Comparison of ENCODE assay signal across 13 cellular contexts in genomic region chr3:15382405-15382923, GRCh38.
"Had no signal": no experiment of that assay in that cellular context is flagged by ENCODE, and none has a peak within 500 bp of the region (broad histone marks: within the 10 kb centered on the region; RNA-seq: fewer than 3 reads in every experiment).

No MANE protein-coding gene starts in this region.

- H3K27me3 Mint-ChIP-seq: activated naive CD4-positive, alpha-beta T cell treated with anti-CD3 and anti-CD28 coated beads, Interleukin-2, amount 10 ng/mL, durations not matched to agents 7 days and 5 days had no signal

- H3K9me3 ChIP-seq: pancreas had no signal

- H3K9me3 Mint-ChIP-seq: activated naive CD4-positive, alpha-beta T cell treated with anti-CD3 and anti-CD28 coated beads, Interleukin-2, amount 10 ng/mL, durations not matched to agents 7 days and 5 days had no signal

- H3K27ac Mint-ChIP-seq: activated naive CD4-positive, alpha-beta T cell treated with anti-CD3 and anti-CD28 coated beads, Interleukin-2, amount 10 ng/mL, durations not matched to agents 7 days and 5 days; naive thymus-derived CD4-positive, alpha-beta T cell had no signal

- H3K4me3 Mint-ChIP-seq: activated naive CD4-positive, alpha-beta T cell treated with anti-CD3 and anti-CD28 coated beads, Interleukin-2, amount 10 ng/mL, durations not matched to agents 7 days and 5 days; naive thymus-derived CD4-positive, alpha-beta T cell had no signal

- DNase-seq: activated naive CD4-positive, alpha-beta T cell treated with anti-CD3 and anti-CD28 coated beads, Interleukin-2, amount 10 ng/mL, durations not matched to agents 7 days and 5 days; dermis blood vessel endothelial cell; foreskin fibroblast; hippocampal formation; naive thymus-derived CD4-positive, alpha-beta T cell; pancreas; stimulated activated CD4-positive, alpha-beta T cell treated with anti-CD3 and anti-CD28 coated beads, Interleukin-12 subunit alpha, Interleukin-12 subunit beta, amount 100 ng/mL, for 4 hours; stimulated activated CD4-positive, alpha-beta T cell treated with anti-CD3 and anti-CD28 coated beads, Interleukin-2, amount 100 ng/mL, for 24 hours; uterus had no signal

- H3K36me3 ChIP-seq: ascending aorta, pancreas, tibial nerve, uterus had no signal

- ATAC-seq: activated CD4-positive, CD25-positive, alpha-beta regulatory T cell treated with anti-CD3 and anti-CD28 coated beads, Interleukin-2, amount 50 U/mL, for 24 hours; left lobe of liver; naive thymus-derived CD4-positive, alpha-beta T cell; pancreas had no signal

- H3K4me1 ChIP-seq: pancreas, uterus had no signal

- H3K4me3 ChIP-seq: ascending aorta, pancreas, tibial nerve, uterus had no signal

- H3K27ac ChIP-seq: ascending aorta, pancreas, tibial nerve had no signal

- H3K27me3 ChIP-seq: ascending aorta, pancreas, tibial nerve, uterus had no signal
